In the genomic region with DNA sequence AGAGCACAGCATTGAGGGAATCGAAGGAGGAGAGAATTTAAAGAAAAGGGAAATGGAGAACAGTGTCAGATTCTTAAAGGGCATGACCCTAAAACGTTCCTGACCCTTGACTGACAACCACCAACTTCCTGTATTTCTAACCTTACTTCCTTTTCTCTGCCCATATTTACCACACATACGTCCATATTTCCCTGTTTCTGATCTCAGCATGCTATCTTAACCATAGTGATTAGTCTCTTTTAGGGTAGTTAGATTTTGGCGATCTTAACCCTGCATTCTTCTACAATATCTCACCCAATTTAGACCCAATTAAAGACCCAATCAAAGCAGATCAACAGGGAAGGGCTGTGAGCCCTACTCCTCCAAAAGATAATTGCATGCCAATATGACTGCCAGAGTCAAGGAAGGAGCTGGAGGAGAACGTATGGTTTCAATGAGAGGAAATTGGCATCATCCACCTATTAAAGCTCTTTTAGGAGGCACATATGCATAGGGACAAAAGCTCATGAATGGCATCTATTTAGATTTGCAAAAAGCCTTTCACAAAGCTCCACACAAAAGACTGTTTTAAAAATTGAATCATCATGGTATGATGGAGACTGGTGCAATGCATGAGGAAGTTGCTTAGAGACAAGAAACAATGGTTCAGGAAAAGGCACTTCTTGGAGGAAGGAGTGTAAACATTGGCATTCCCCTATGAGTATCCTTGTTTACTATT, we compare ENCODE assay signal across 9 cellular contexts. TPM values are rescaled to one million over a fixed set of nuclear protein-coding genes. Genes with fewer than 3 reads are reported as not detected.
DNase-seq lines count a peak whose midpoint lies in the region; ATAC-seq, FAIRE-seq and TF ChIP-seq lines count a peak whose summit lies in the region.
"Had no signal": no experiment of that assay in that cellular context is flagged by ENCODE, and none has a peak within 500 bp of the region (broad histone marks: within the 10 kb centered on the region; RNA-seq: fewer than 3 reads in every experiment).

No MANE protein-coding gene starts in this region.

- no peak overlapping the region for H2BK5ac ChIP-seq in mesendoderm (ENCODE audit: low read length)

- 0 out of 4 replicates have a peak, but pooled peaks of 1 of the 2 experiments have one; percentile 13 for TF ChIP-seq RAD21 in K562 (CRISPR knock-in tag; conservative IDR thresholded peaks at IDR 0.05 in 1 of 2, IDR thresholded peaks at IDR 0.05 in 1 of 2)

- no peak overlapping the region for H3K27ac ChIP-seq in DOHH2 (ENCODE audit: low read depth, low read length)
- peak overlapping the region; percentile 58 for H3K27ac ChIP-seq in K562 (ENCODE audit: extremely low read depth, low read depth, low read length)
- H3K27ac ChIP-seq in mesendoderm (ENCODE audit: low read depth, low read length): no peak overlapping the region
- H3K27ac ChIP-seq in suprapubic skin: no peak overlapping the region
- H3K27ac ChIP-seq: pancreas had no signal

- intact Hi-C loops in K562 (cut with micrococcal nuclease): no loop called here

- POLR2A ChIA-PET in K562 (lab: Yijun Ruan, JAX): interaction anchor here (1.1 to 1.3 kb wide), 2 partner anchors 8 to 25 kb away, joined by 4 to 5 read pairs; no protein-coding TSS in a partner anchor

- H3K4me2 ChIP-seq in DOHH2 (ENCODE audit: low read length) (peak overlapping the region; percentile 7; the same call in 1 of the 2 replicates), K562 (ENCODE audit: insufficient read depth, low read length) (peak overlapping the region; percentile 12), mesendoderm (ENCODE audit: low read length) (no peak overlapping the region)

- 12% methylated on average over 5 of the region's 5 CpGs for WGBS in K562 (ENCODE audit: insufficient coverage, low coverage, missing lambda C conversion rate)
- no CpG with 5 or more reads among the region's 5 CpGs for WGBS in mesendoderm (ENCODE audit: extremely low coverage, insufficient coverage, low lambda C conversion rate)
- 57% methylated on average over 5 of the region's 5 CpGs for WGBS in suprapubic skin

- H4K20me1 ChIP-seq in DOHH2 (ENCODE audit: control insufficient read depth, insufficient read depth, low read depth, low read length) (no peaks in the 10 kb centered on the region), K562 (replicated peaks; ENCODE audit: control insufficient read depth, insufficient read depth, low read length) (no peaks in the 10 kb centered on the region)

- H3K56ac ChIP-seq in mesendoderm (ENCODE audit: low read length): no peak overlapping the region

- H2BK120ac ChIP-seq in mesendoderm (ENCODE audit: low read depth, low read length): no peak overlapping the region

- H3K4me1 ChIP-seq in DOHH2 (ENCODE audit: control insufficient read depth, low read length) (peaks cover 7% of the 10 kb centered on the region), K562 (replicated peaks in 1 of 2; ENCODE audit: control insufficient read depth in 2 of 2, insufficient read depth in 2 of 2, low read length in 2 of 2) (peaks cover 33 to 41% of the 10 kb centered on the region in 2 experiments), mesendoderm (ENCODE audit: control insufficient read depth, low read depth, low read length) (no peaks in the 10 kb centered on the region), suprapubic skin (peaks cover 5% of the 10 kb centered on the region)
- H3K4me1 ChIP-seq: pancreas had no signal

- H3K18ac ChIP-seq in mesendoderm (ENCODE audit: low read length): no peak overlapping the region

- DNase-seq in LHCN-M2 (ENCODE audit: low read depth) (peak; percentile 50), K562 (ENCODE audit: extremely low read depth in 1 of 4, low spot score in 3 of 4) (peak in 1 of 4 experiments; percentile 43), mesendoderm (peak; percentile 27), suprapubic skin (ENCODE audit: low spot score in 2 of 2) (no peak), RPMI8226 (no peak), NCI-H1930 (lab: John Stamatoyannopoulos, UW) (no peak)
- DNase-seq in activated CD4-positive, CD25-positive, alpha-beta regulatory T cell treated with anti-CD3 and anti-CD28 coated beads, Interleukin-2, amount 50 U/mL, for 72 hours: no peak
- DNase-seq: pancreas had no signal

- CTCF ChIA-PET in K562 (lab: Yijun Ruan, JAX; ENCODE audit: low intra/inter-chr PET ratio): no interaction called here

- FAIRE-seq in K562 (lab: Jason Lieb, UNC): no peak
- FAIRE-seq: pancreas had no signal

- H3K9me1 ChIP-seq in K562 (ENCODE audit: control insufficient read depth, insufficient read depth, low read length): no peaks in the 10 kb centered on the region

- no peak overlapping the region for H3K4ac ChIP-seq in mesendoderm (ENCODE audit: low read depth, low read length)

- no peak overlapping the region for H4K8ac ChIP-seq in mesendoderm (ENCODE audit: low read depth, low read length)

- no peaks in the 10 kb centered on the region for H3K36me3 ChIP-seq in DOHH2 (ENCODE audit: control insufficient read depth, low read length)
- no peaks in the 10 kb centered on the region for H3K36me3 ChIP-seq in K562 (ENCODE audit: control insufficient read depth, insufficient read depth, low read length)
- H3K36me3 ChIP-seq in mesendoderm (ENCODE audit: control insufficient read depth, insufficient read depth, low read length): no peaks in the 10 kb centered on the region
- H3K36me3 ChIP-seq in suprapubic skin: no peaks in the 10 kb centered on the region
- H3K36me3 ChIP-seq: pancreas had no signal

- H3K9ac ChIP-seq in K562 (ENCODE audit: insufficient read depth in 1 of 2, low read depth in 2 of 2, low read length in 2 of 2) (no peak overlapping the region), mesendoderm (ENCODE audit: low read length) (no peak overlapping the region)

- in situ Hi-C loops in K562 (cut with MboI): no loop called here

- TF ChIP-seq POLR2A in K562 (conservative IDR thresholded peaks at IDR 0.05) (no peak), suprapubic skin (IDR thresholded peaks at IDR 0.05) (no peak)

- H2BK15ac ChIP-seq in mesendoderm (replicated peaks; ENCODE audit: low read depth): no peak overlapping the region

- H3F3A ChIP-seq in DOHH2 (ENCODE audit: control insufficient read depth, insufficient read depth): no peaks in the 10 kb centered on the region

- H3K4me3 ChIP-seq in DOHH2 (ENCODE audit: low read length): no peak overlapping the region
- no peak overlapping the region for H3K4me3 ChIP-seq in K562
- no peak overlapping the region for H3K4me3 ChIP-seq in mesendoderm (ENCODE audit: low read length)
- no peak overlapping the region for H3K4me3 ChIP-seq in suprapubic skin
- H3K4me3 ChIP-seq: pancreas had no signal

- no TSS peak for BruUV-seq in K562 (replicated peaks; lab: Mats Ljungman, UMichigan)

- peak; percentile 46 for TF ChIP-seq EP300 in K562 (IDR thresholded peaks at IDR 0.05; ENCODE audit: low read length)
- no peak for TF ChIP-seq EP300 in suprapubic skin (IDR thresholded peaks at IDR 0.05)

- peak overlapping the region; percentile 83 for H2AFZ ChIP-seq in K562 (ENCODE audit: low read depth, low read length)

- H3K9me3 ChIP-seq in DOHH2 (ENCODE audit: control insufficient read depth, insufficient read depth, low read length) (no peaks in the 10 kb centered on the region), K562 (replicated peaks; ENCODE audit: control insufficient read depth, insufficient read depth, low read depth, low read length) (no peaks in the 10 kb centered on the region), suprapubic skin (no peaks in the 10 kb centered on the region)
- H3K9me3 ChIP-seq: pancreas had no signal

- no peaks in the 10 kb centered on the region for H3K79me1 ChIP-seq in mesendoderm (ENCODE audit: low read length)

- H3K79me2 ChIP-seq in DOHH2 (ENCODE audit: control insufficient read depth, low read length): no peaks in the 10 kb centered on the region
- H3K79me2 ChIP-seq in K562 (ENCODE audit: control insufficient read depth, insufficient read depth, low read length): no peaks in the 10 kb centered on the region
- H3K79me2 ChIP-seq in mesendoderm (ENCODE audit: control insufficient read depth, insufficient read depth, low read length): no peaks in the 10 kb centered on the region

- no peak; the same call in 2 of the 3 replicates for ATAC-seq in K562

- H2AK5ac ChIP-seq in mesendoderm (ENCODE audit: low read length): no peak overlapping the region

- H4K5ac ChIP-seq in mesendoderm (ENCODE audit: low read length): no peak overlapping the region

- no peak for TF ChIP-seq CTCF in DOHH2 (IDR thresholded peaks at IDR 0.05; ENCODE audit: low read depth, low read length, poor library complexity, severe bottlenecking)
- no peak for TF ChIP-seq CTCF in K562 (IDR thresholded peaks at IDR 0.05 in 2 of 3, conservative IDR thresholded peaks at IDR 0.05 in 1 of 3; ENCODE audit: insufficient read depth in 2 of 3, low read depth in 1 of 3, low read length in 3 of 3)
- TF ChIP-seq CTCF in suprapubic skin (IDR thresholded peaks at IDR 0.05): no peak

- no peaks in the 10 kb centered on the region for H3K27me3 ChIP-seq in DOHH2 (ENCODE audit: control insufficient read depth, low read length)
- no peaks in the 10 kb centered on the region for H3K27me3 ChIP-seq in K562 (ENCODE audit: control insufficient read depth in 2 of 2, insufficient read depth in 2 of 2, low read length in 2 of 2)
- H3K27me3 ChIP-seq in mesendoderm (ENCODE audit: insufficient read depth, low read length, poor library complexity): no peaks in the 10 kb centered on the region
- no peaks in the 10 kb centered on the region for H3K27me3 ChIP-seq in suprapubic skin
- H3K27me3 ChIP-seq: pancreas had no signal

- H3K9me2 ChIP-seq in DOHH2 (replicated peaks; ENCODE audit: control insufficient read depth, low read length): no peaks in the 10 kb centered on the region

- H3K23ac ChIP-seq in mesendoderm (ENCODE audit: low read length): no peak overlapping the region

RNA-seq across cellular contexts. Expression of a gene that starts 49.0 kb away (rescaled TPM):
- total RNA-seq in LHCN-M2 (2014; rRNA removed) (43.5 and 49.8 TPM in 2 replicates), K562 (2014; rRNA removed) (9.3 and 9.8 TPM in 2 replicates), K562 (2014; rRNA removed; fragmentation: Illumina TruSeq; extraction: Trizol) (15.8 and 17.7 TPM in 2 replicates), K562 (2015; rRNA removed; fragmentation: Illumina TruSeq; extraction: Trizol) (16.6 and 18.7 TPM in 2 replicates), K562 (2021) (10.2 and 10.6 TPM in 2 replicates), suprapubic skin (10 to 100 TPM; 25.7 to 64.5 (median 39.5) TPM)
- 7.7 TPM for polyA plus RNA-seq in LHCN-M2 (2012)
- total RNA-seq in K562 (2011; cell fraction: chromatin; rRNA removed; ENCODE audit: low replicate concordance): 12.4 and 39.8 TPM in 2 replicates
- total RNA-seq in K562 (2011; cell fraction: nucleolus; rRNA removed): 7.2 and 8.7 TPM in 2 replicates
- total RNA-seq in K562 (2011; cell fraction: nucleoplasm; rRNA removed): 13.9 and 19.8 TPM in 2 replicates
- polyA plus RNA-seq in K562 (2011; rRNA removed) (11.4 and 15.0 TPM in 2 replicates), K562 (2014; fragmentation: Illumina TruSeq; extraction: Trizol) (8.2 and 10.1 TPM in 2 replicates), K562 (2014; fragmentation: Nextera tagmentation; extraction: Ambion mirVana) (1 to 10 TPM; 4.4 to 5.0 TPM), K562 (2014; rRNA removed) (7.1 and 8.6 TPM in 2 replicates)
- polyA plus RNA-seq in K562 (2011; cell fraction: cytosol; rRNA removed): 1.5 and 5.7 TPM in 2 replicates
- polyA plus RNA-seq in K562 (2011; cell fraction: nucleus; rRNA removed): 9.8 and 25.5 TPM in 2 replicates
- polyA plus RNA-seq in K562 (2012): 6.1 and 7.7 TPM in 2 replicates
- polyA minus RNA-seq in K562 (2011; rRNA and poly(A)+ RNA removed): 30.2 and 60.5 TPM in 2 replicates
- 12.0 and 15.5 TPM in 2 replicates for polyA minus RNA-seq in K562 (2011; cell fraction: cytosol; rRNA and poly(A)+ RNA removed)
- 17.4 and 58.9 TPM in 2 replicates for polyA minus RNA-seq in K562 (2011; cell fraction: nucleus; rRNA and poly(A)+ RNA removed)
- 25.1 TPM for polyA plus RNA-seq in mesendoderm (2013, experiment 1 of 2)
- 25.2 TPM for polyA plus RNA-seq in mesendoderm (2013, experiment 2 of 2)

Comparison
In these comparisons a context has a peak if more than half of its experiments do, and no peak if none do; other contexts are left out.
1. DNase-seq: peak in LHCN-M2 (single experiment) and mesendoderm (single experiment); none in suprapubic skin (0 of 2), activated CD4-positive, CD25-positive, alpha-beta regulatory T cell treated with anti-CD3 and anti-CD28 coated beads, Interleukin-2, amount 50 U/mL, for 72 hours (single experiment), RPMI8226 (single experiment) and NCI-H1930 (0 of 2).